Comparison of ENCODE assay signal across 1 cellular context in genomic region chr15:62848631-62849050, GRCh38.
TF ChIP-seq lines count a peak whose summit lies in the region.

No MANE protein-coding gene starts in this region.

TF ChIP-seq in A549, 52 proteins besides CTCF, POLR2A, EP300 and RAD21 (continued from another document):
- TF ChIP-seq BCL3 (IDR thresholded peaks at IDR 0.05) (no peak), NR3C1 (IDR thresholded peaks at IDR 0.05) (no peak), KDM1A (IDR thresholded peaks at IDR 0.05; ENCODE audit: low read depth) (no peak), ZSCAN20 (CRISPR knock-in tag; IDR thresholded peaks at IDR 0.05) (no peak), CHD4 (IDR thresholded peaks at IDR 0.05; ENCODE audit: borderline replicate concordance) (no peak), REST (IDR thresholded peaks at IDR 0.05) (no peak), EHMT2 (IDR thresholded peaks at IDR 0.05; ENCODE audit: low read depth) (no peak), RFX5 (IDR thresholded peaks at IDR 0.05) (0 out of 2 replicates have a peak, but pooled peaks have one; percentile 18), HOXB13 (CRISPR knock-in tag; IDR thresholded peaks at IDR 0.05; ENCODE audit: low read depth) (no peak), CBX8 (IDR thresholded peaks at IDR 0.05) (no peak)
